Comparison of ENCODE assay signal across 17 cellular contexts in genomic region chr14:62015248-62015647, GRCh38.
"Had no signal": no experiment of that assay in that cellular context is flagged by ENCODE, and none has a peak within 500 bp of the region (broad histone marks: within the 10 kb centered on the region; RNA-seq: fewer than 3 reads in every experiment).

No MANE protein-coding gene starts in this region.

- ATAC-seq: activated CD8-positive, alpha-beta T cell treated with anti-CD3 and anti-CD28 coated beads for 36 hours; heart right ventricle had no signal

- H3K27ac ChIP-seq: heart right ventricle, left ventricle myocardium inferior, thyroid gland had no signal

- H3K9me3 Mint-ChIP-seq: activated CD4-positive, alpha-beta T cell treated with anti-CD3 and anti-CD28 coated beads, Interleukin-2, amount 10 ng/mL, durations not matched to agents 24 days and 14 days; activated CD8-positive, alpha-beta T cell treated with anti-CD3 and anti-CD28 coated beads for 36 hours; activated naive CD4-positive, alpha-beta T cell treated with anti-CD3 and anti-CD28 coated beads for 36 hours; central memory CD8-positive, alpha-beta T cell; nephron progenitor cell had no signal

- H3K4me3 Mint-ChIP-seq: activated CD4-positive, alpha-beta T cell treated with anti-CD3 and anti-CD28 coated beads, Interleukin-2, amount 10 ng/mL, durations not matched to agents 24 days and 14 days; activated CD8-positive, alpha-beta T cell treated with anti-CD3 and anti-CD28 coated beads for 36 hours; activated naive CD4-positive, alpha-beta T cell treated with anti-CD3 and anti-CD28 coated beads for 36 hours; activated T-cell treated with anti-CD3 and anti-CD28 coated beads, Interleukin-2, amount 50 U/mL, for 24 hours; central memory CD8-positive, alpha-beta T cell; nephron progenitor cell had no signal

- H3K27me3 ChIP-seq: heart right ventricle, thyroid gland had no signal

- H3K36me3 ChIP-seq: heart right ventricle, left ventricle myocardium inferior, thyroid gland had no signal

- H3K4me3 ChIP-seq: heart right ventricle, left ventricle myocardium inferior, thyroid gland had no signal

- H3K4me1 Mint-ChIP-seq: activated CD4-positive, alpha-beta T cell treated with anti-CD3 and anti-CD28 coated beads, Interleukin-2, amount 10 ng/mL, durations not matched to agents 24 days and 14 days; central memory CD8-positive, alpha-beta T cell; nephron progenitor cell had no signal

- H3K27ac Mint-ChIP-seq: activated CD4-positive, alpha-beta T cell treated with anti-CD3 and anti-CD28 coated beads, Interleukin-2, amount 10 ng/mL, durations not matched to agents 24 days and 14 days; activated CD8-positive, alpha-beta T cell treated with anti-CD3 and anti-CD28 coated beads for 36 hours; activated naive CD4-positive, alpha-beta T cell treated with anti-CD3 and anti-CD28 coated beads for 36 hours; activated T-cell treated with anti-CD3 and anti-CD28 coated beads, Interleukin-2, amount 50 U/mL, for 24 hours; nephron progenitor cell had no signal

- H3K4me1 ChIP-seq: heart right ventricle, left ventricle myocardium inferior, thyroid gland had no signal

- DNase-seq: activated CD4-positive, alpha-beta T cell treated with anti-CD3 and anti-CD28 coated beads, Interleukin-2, amount 10 ng/mL, durations not matched to agents 24 days and 14 days; activated CD8-positive, alpha-beta T cell treated with anti-CD3 and anti-CD28 coated beads for 36 hours; activated naive CD4-positive, alpha-beta T cell treated with anti-CD3 and anti-CD28 coated beads for 36 hours; activated T-cell treated with anti-CD3 and anti-CD28 coated beads, Interleukin-2, amount 50 U/mL, for 24 hours; anterior cingulate cortex; cortex of kidney; effector CD4-positive, alpha-beta T cell; heart right ventricle; kidney glomerular epithelial cell; left ventricle myocardium inferior; nephron progenitor cell; nucleus accumbens; posterior cingulate gyrus; stimulated activated naive CD4-positive, alpha-beta T cell; T-helper 9 cell; thyroid gland had no signal

- H3K9me3 ChIP-seq: thyroid gland had no signal
